Comparison of ENCODE assay signal across 20 cellular contexts in genomic region chr14:104134061-104134965, GRCh38. TPM values are rescaled to one million over a fixed set of nuclear protein-coding genes. Genes with fewer than 3 reads are reported as not detected.
DNase-seq lines count a peak whose midpoint lies in the region; ATAC-seq and TF ChIP-seq lines count a peak whose summit lies in the region.
"Had no signal": no experiment of that assay in that cellular context is flagged by ENCODE, and none has a peak within 500 bp of the region (broad histone marks: within the 10 kb centered on the region; RNA-seq: fewer than 3 reads in every experiment).

No MANE protein-coding gene starts in this region.

- DNase-seq in stimulated activated CD4-positive, alpha-beta T cell treated with anti-CD3 and anti-CD28 coated beads, Interleukin-1b, Interleukin-23, amount 100 ng/mL, for 48 hours = peak; percentile 1
- DNase-seq in stimulated activated CD4-positive, alpha-beta T cell treated with anti-CD3 and anti-CD28 coated beads, Interleukin-4, amount 100 ng/mL, for 24 hours = no peak
- DNase-seq in chondrocyte (ENCODE audit: low spot score) (peak; percentile 75), mucosa of descending colon (peak in 2 of 3 donors; percentile 16 to 36), D341Med (ENCODE audit: low spot score) (no peak), SW480 (ENCODE audit: low spot score) (no peak), DMS79 treated with DMSO at 0.1 percent for 48 hours (lab: John Stamatoyannopoulos, UW) (no peak)
- DNase-seq: activated CD8-positive, alpha-beta memory T cell treated with anti-CD3 and anti-CD28 coated beads, Interleukin-2, amount 10 ng/mL, durations not matched to agents 7 days and 5 days; activated gamma-delta T cell; COR-L47; effector memory CD8-positive, alpha-beta T cell; HCEC 1CT; NCI-H510A treated with DMSO at 0.1 percent for 48 hours; SIG-M5; stomach had no signal

- peaks cover 9% of the 10 kb centered on the region for H3K9me3 Mint-ChIP-seq in chondrocyte (ENCODE audit: low read depth)

- no peak overlapping the region for H3K4me3 Mint-ChIP-seq in chondrocyte (ENCODE audit: unreplicated experiment)
- H3K4me3 Mint-ChIP-seq: activated CD8-positive, alpha-beta memory T cell treated with anti-CD3 and anti-CD28 coated beads, Interleukin-2, amount 10 ng/mL, durations not matched to agents 7 days and 5 days; T-helper 2 cell treated with Interferon-gamma antibody and Interleukin-4, amounts not matched to agents 5 μg/mL and 100 μg/mL, for 36 hours had no signal

- H3K36me3 Mint-ChIP-seq in chondrocyte (ENCODE audit: low read depth) = peaks cover 1% of the 10 kb centered on the region
- H3K36me3 Mint-ChIP-seq: activated CD8-positive, alpha-beta memory T cell treated with anti-CD3 and anti-CD28 coated beads, Interleukin-2, amount 10 ng/mL, durations not matched to agents 7 days and 5 days had no signal

- H3K27me3 Mint-ChIP-seq in chondrocyte (ENCODE audit: low read depth) = peaks cover 36% of the 10 kb centered on the region

- peaks cover 38% of the 10 kb centered on the region for H3K4me1 ChIP-seq in mucosa of descending colon (ENCODE audit: low read depth)

- no peak overlapping the region for H3K4me3 ChIP-seq in mucosa of descending colon
- H3K4me3 ChIP-seq: heart right ventricle, K562, stomach had no signal

- H3K4me1 Mint-ChIP-seq in chondrocyte (ENCODE audit: low read depth) = peaks cover 8% of the 10 kb centered on the region

- TF ChIP-seq CTCF in chondrocyte (IDR thresholded peaks at IDR 0.05) (no peak), mucosa of descending colon (IDR thresholded peaks at IDR 0.05) (no peak)

- H3K36me3 ChIP-seq in mucosa of descending colon (ENCODE audit: low read depth) = no peaks in the 10 kb centered on the region
- H3K36me3 ChIP-seq: heart right ventricle, stomach had no signal

- H3K27ac Mint-ChIP-seq in chondrocyte (ENCODE audit: unreplicated experiment) = no peak overlapping the region
- H3K27ac Mint-ChIP-seq: activated CD8-positive, alpha-beta memory T cell treated with anti-CD3 and anti-CD28 coated beads, Interleukin-2, amount 10 ng/mL, durations not matched to agents 7 days and 5 days; effector memory CD8-positive, alpha-beta T cell; T-helper 2 cell treated with Interferon-gamma antibody and Interleukin-4, amounts not matched to agents 5 μg/mL and 100 μg/mL, for 36 hours had no signal

- intact Hi-C loops in mucosa of descending colon (cut with DNase I, micrococcal nuclease) = loop anchor here (5.0 to 10.0 kb wide), 3 partner anchors 57 to 510 kb away; no protein-coding TSS in a partner anchor

- no peak for ATAC-seq in mucosa of descending colon
- ATAC-seq in GM18868 (IDR thresholded peaks at IDR 0.05; ENCODE audit: unreplicated experiment) = no peak
- ATAC-seq: activated CD8-positive, alpha-beta memory T cell treated with anti-CD3 and anti-CD28 coated beads, Interleukin-2, amount 10 ng/mL, durations not matched to agents 7 days and 5 days; effector memory CD8-positive, alpha-beta T cell; heart right ventricle; K562 had no signal

- H3K9me3 ChIP-seq in mucosa of descending colon = peaks cover 7% of the 10 kb centered on the region

RNA-seq across cellular contexts. Expression of gene KIF26A, which starts 4.1 kb away (rescaled TPM):
- 0.28 to 0.60 TPM (median 0.60 TPM) in 3 replicates for total RNA-seq in chondrocyte
- total RNA-seq in mucosa of descending colon = 1 to 10 TPM; 3.8 to 7.7 (median 6.5) TPM

RNA-seq across cellular contexts. Expression of gene ASPG, which starts 48.8 kb away (rescaled TPM):
- total RNA-seq in chondrocyte = not detected in 3 replicates
- total RNA-seq in mucosa of descending colon = 10 to 100 TPM in 2 of 3 donors, 1 to 10 TPM in 1; 2.1 to 15.0 (median 14.2) TPM
- total RNA-seq: activated CD8-positive, alpha-beta memory T cell treated with anti-CD3 and anti-CD28 coated beads, Interleukin-2, amount 10 ng/mL, durations not matched to agents 7 days and 5 days; fibroblast of lung had no signal

Comparison
In these comparisons a context has a peak if more than half of its experiments do, and no peak if none do; other contexts are left out.
1. DNase-seq: peak in stimulated activated CD4-positive, alpha-beta T cell treated with anti-CD3 and anti-CD28 coated beads, Interleukin-1b, Interleukin-23, amount 100 ng/mL, for 48 hours (single experiment), chondrocyte (single experiment) and mucosa of descending colon (2 of 3); none in stimulated activated CD4-positive, alpha-beta T cell treated with anti-CD3 and anti-CD28 coated beads, Interleukin-4, amount 100 ng/mL, for 24 hours (single experiment), D341Med (single experiment), SW480 (single experiment) and DMS79 treated with DMSO at 0.1 percent for 48 hours (single experiment).